15 cellular contexts compared by ENCODE assay signal in genomic region chr9:6631207-6631512, GRCh38. TPM values are rescaled to one million over a fixed set of nuclear protein-coding genes. Genes with fewer than 3 reads are reported as not detected.
DNase-seq lines count a peak whose midpoint lies in the region; ATAC-seq, FAIRE-seq and TF ChIP-seq lines count a peak whose summit lies in the region.
"Had no signal": no experiment of that assay in that cellular context is flagged by ENCODE, and none has a peak within 500 bp of the region (broad histone marks: within the 10 kb centered on the region; RNA-seq: fewer than 3 reads in every experiment).

No MANE protein-coding gene starts in this region.

- no peaks in the 10 kb centered on the region for H3K9me3 ChIP-seq in H1 (ENCODE audit: insufficient read depth in 2 of 2, low read depth in 1 of 2, low read length in 1 of 2)
- H3K9me3 ChIP-seq: tibial nerve had no signal

- ATAC-seq in GM18909 (IDR thresholded peaks at IDR 0.05; ENCODE audit: poor library complexity, unreplicated experiment) (peak; percentile 30), GM21423 (IDR thresholded peaks at IDR 0.05; ENCODE audit: unreplicated experiment) (peak; percentile 22), HG03045 (IDR thresholded peaks at IDR 0.05; ENCODE audit: unreplicated experiment) (peak; percentile 28), HG03520 (IDR thresholded peaks at IDR 0.05; ENCODE audit: unreplicated experiment) (no peak)
- ATAC-seq in activated CD8-positive, alpha-beta T cell treated with anti-CD3 and anti-CD28 coated beads, Interleukin-2, amount 10 ng/mL, durations not matched to agents 7 days and 5 days, result no peak

- no peak overlapping the region for H3K23ac ChIP-seq in H1 (ENCODE audit: insufficient read length)

- no peak overlapping the region for H4K8ac ChIP-seq in H1 (ENCODE audit: extremely low read depth, insufficient read depth, low read length)

- 97% methylated on average over 4 of the region's 4 CpGs; no CpG with 5 or more reads in 1 of the 2 experiments for WGBS in H1 (ENCODE audit: extremely low coverage in 1 of 2, insufficient coverage in 1 of 2, insufficient read length in 1 of 2, insufficient replicate concordance in 2 of 2, low coverage in 1 of 2, low lambda C conversion rate in 2 of 2, missing lambda C conversion rate in 1 of 2), 2 experiments

- DNase-seq in H1 (ENCODE audit: low read depth in 1 of 2, low spot score in 2 of 2) (no peak), SKM-1 (lab: John Stamatoyannopoulos, UW; ENCODE audit: unreplicated experiment) (no peak), RKO (ENCODE audit: low spot score) (no peak)
- no peak for DNase-seq in activated CD8-positive, alpha-beta T cell treated with anti-CD3 and anti-CD28 coated beads, Interleukin-2, amount 10 ng/mL, durations not matched to agents 7 days and 5 days
- DNase-seq: activated naive CD4-positive, alpha-beta T cell treated with anti-CD3 and anti-CD28 coated beads for 36 hours; GF-D8; NCI-H1417; NCI-H69; RPMI8226 had no signal

- H3K18ac ChIP-seq in H1 (ENCODE audit: extremely low read depth, low read length), result no peak overlapping the region

- peaks cover 4 to 9% of the 10 kb centered on the region in 2 experiments for H4K20me1 ChIP-seq in H1 (replicated peaks in 1 of 2; ENCODE audit: control insufficient read depth in 1 of 2, insufficient read depth in 2 of 2, low read length in 2 of 2)

- TF ChIP-seq EP300 in H1 (IDR thresholded peaks at IDR 0.05; ENCODE audit: borderline replicate concordance in 1 of 2, low read depth in 2 of 2, low read length in 2 of 2), result no peak

- CTCF ChIA-PET in H1 (lab: Charles Lee; ENCODE audit: partially characterized antibody), result interaction anchor here (0.6 to 1.1 kb wide), 2 partner anchors 10 to 73 kb away, joined by 3 read pairs; no protein-coding TSS in a partner anchor
- CTCF ChIA-PET in activated CD8-positive, alpha-beta T cell treated with anti-CD3 and anti-CD28 coated beads, Interleukin-2, amount 10 ng/mL, durations not matched to agents 7 days and 5 days (lab: Charles Lee), result no interaction called here

- peaks cover 2 to 9% (median 5%) of the 10 kb centered on the region in 4 experiments; a peak in 5 of 7 replicates for H3K4me1 ChIP-seq in H1 (replicated peaks in 1 of 4; ENCODE audit: control insufficient read depth in 3 of 4, insufficient read depth in 4 of 4, low read length in 3 of 4)
- H3K4me1 ChIP-seq: tibial nerve had no signal

- no peak overlapping the region for H3K4ac ChIP-seq in H1 (replicated peaks; ENCODE audit: insufficient read length, low read depth, low read length)

- no peak overlapping the region for H2AK5ac ChIP-seq in H1 (ENCODE audit: low read depth, low read length)

- H3K27me3 Mint-ChIP-seq in activated CD8-positive, alpha-beta T cell treated with anti-CD3 and anti-CD28 coated beads, Interleukin-2, amount 10 ng/mL, durations not matched to agents 7 days and 5 days (ENCODE audit: low read depth), result peaks cover 9% of the 10 kb centered on the region

- H3K27ac Mint-ChIP-seq in activated CD8-positive, alpha-beta T cell treated with anti-CD3 and anti-CD28 coated beads, Interleukin-2, amount 10 ng/mL, durations not matched to agents 7 days and 5 days, result no peak overlapping the region
- H3K27ac Mint-ChIP-seq: activated naive CD4-positive, alpha-beta T cell treated with anti-CD3 and anti-CD28 coated beads for 36 hours; progenitor cell of endocrine pancreas had no signal

- H2BK20ac ChIP-seq in H1 (ENCODE audit: low read length), result no peak overlapping the region

- H3K56ac ChIP-seq in H1 (replicated peaks; ENCODE audit: insufficient read length, low read depth, low read length), result no peak overlapping the region

- H3K9ac ChIP-seq in H1 (replicated peaks in 1 of 4; ENCODE audit: extremely low read depth in 1 of 4, low read depth in 3 of 4, low read length in 3 of 4), result no peak overlapping the region

- no peaks in the 10 kb centered on the region for H3K36me3 Mint-ChIP-seq in activated CD8-positive, alpha-beta T cell treated with anti-CD3 and anti-CD28 coated beads, Interleukin-2, amount 10 ng/mL, durations not matched to agents 7 days and 5 days (ENCODE audit: low read depth)

- no peak overlapping the region for H2AFZ ChIP-seq in H1 (ENCODE audit: low read length)

- H3K4me1 Mint-ChIP-seq in activated CD8-positive, alpha-beta T cell treated with anti-CD3 and anti-CD28 coated beads, Interleukin-2, amount 10 ng/mL, durations not matched to agents 7 days and 5 days (ENCODE audit: low read depth), result no peaks in the 10 kb centered on the region

- H3K27me3 ChIP-seq in H1 (replicated peaks in 1 of 4; ENCODE audit: control insufficient read depth in 3 of 4, extremely low read depth in 1 of 4, insufficient read depth in 3 of 4, low read length in 3 of 4), result no peaks in the 10 kb centered on the region
- H3K27me3 ChIP-seq: tibial nerve had no signal

- H3K14ac ChIP-seq in H1 (ENCODE audit: insufficient read length), result no peak overlapping the region

- no peak for FAIRE-seq in H1 (lab: Jason Lieb, UNC)

- no peak overlapping the region for H3K4me2 ChIP-seq in H1 (ENCODE audit: insufficient read depth in 1 of 2, low read depth in 2 of 2, low read length in 2 of 2)

- no peak for TF ChIP-seq CTCF in H1 (IDR thresholded peaks at IDR 0.05; ENCODE audit: control extremely low read depth in 1 of 3, insufficient read depth in 1 of 3, low read depth in 1 of 3, low read length in 3 of 3)

- H3K27ac ChIP-seq in H1 (ENCODE audit: low read depth, low read length), result 0 out of 2 replicates have a peak overlapping the region, but pooled peaks have one; percentile 9

- no peak for TF ChIP-seq POLR2A in H1 (IDR thresholded peaks at IDR 0.05; ENCODE audit: control extremely low read depth in 1 of 2, low read depth in 2 of 2, low read length in 2 of 2)

- H3K79me2 ChIP-seq in H1 (ENCODE audit: control insufficient read depth in 1 of 2, insufficient read depth in 2 of 2, low read length in 2 of 2), result peaks cover 0 to 71% of the 10 kb centered on the region in 2 experiments

- TF ChIP-seq RAD21 in H1 (IDR thresholded peaks at IDR 0.05 in 1 of 2, conservative IDR thresholded peaks at IDR 0.05 in 1 of 2; ENCODE audit: low read depth in 2 of 2, low read length in 2 of 2), result no peak

- no peak overlapping the region for H2BK12ac ChIP-seq in H1 (ENCODE audit: low read depth, low read length)

- H3K79me1 ChIP-seq in H1 (ENCODE audit: low read depth, low read length), result peaks cover 8% of the 10 kb centered on the region

- H3K9me3 Mint-ChIP-seq in activated CD8-positive, alpha-beta T cell treated with anti-CD3 and anti-CD28 coated beads, Interleukin-2, amount 10 ng/mL, durations not matched to agents 7 days and 5 days (ENCODE audit: insufficient read depth), result no peaks in the 10 kb centered on the region
- H3K9me3 Mint-ChIP-seq: activated naive CD4-positive, alpha-beta T cell treated with anti-CD3 and anti-CD28 coated beads for 36 hours had no signal

- H3K36me3 ChIP-seq in H1 (ENCODE audit: control insufficient read depth in 2 of 4, insufficient read depth in 4 of 4, low read length in 3 of 4), result no peaks in the 10 kb centered on the region; a peak in 1 of 8 replicates
- H3K36me3 ChIP-seq: tibial nerve had no signal

- no peak overlapping the region for H2BK5ac ChIP-seq in H1 (ENCODE audit: low read depth, low read length)

- H2BK15ac ChIP-seq in H1 (ENCODE audit: low read length), result no peak overlapping the region

- no peaks in the 10 kb centered on the region for H3K23me2 ChIP-seq in H1 (ENCODE audit: low read depth, low read length)

- no peak overlapping the region for H2BK120ac ChIP-seq in H1 (replicated peaks; ENCODE audit: low read depth, low read length)

- H3K4me3 ChIP-seq in H1 (ENCODE audit: extremely low read depth in 1 of 4, insufficient read depth in 2 of 4, low read depth in 3 of 4, low read length in 4 of 4), result no peak overlapping the region
- H3K4me3 ChIP-seq: tibial nerve had no signal

- no peak overlapping the region for H4K5ac ChIP-seq in H1 (ENCODE audit: insufficient read length, low read depth, low read length)

- no peak overlapping the region for H3K4me3 Mint-ChIP-seq in activated CD8-positive, alpha-beta T cell treated with anti-CD3 and anti-CD28 coated beads, Interleukin-2, amount 10 ng/mL, durations not matched to agents 7 days and 5 days
- H3K4me3 Mint-ChIP-seq: activated naive CD4-positive, alpha-beta T cell treated with anti-CD3 and anti-CD28 coated beads for 36 hours had no signal

- POLR2A ChIA-PET in H1 (lab: Charles Lee; ENCODE audit: partially characterized antibody), result interaction anchor here (0.6 to 1.4 kb wide), 3 partner anchors 9 to 324 kb away, joined by 3 to 6 read pairs (median 4); no protein-coding TSS in a partner anchor
- POLR2A ChIA-PET in activated CD8-positive, alpha-beta T cell treated with anti-CD3 and anti-CD28 coated beads, Interleukin-2, amount 10 ng/mL, durations not matched to agents 7 days and 5 days (lab: Charles Lee), result no interaction called here

- H4K91ac ChIP-seq in H1 (replicated peaks; ENCODE audit: insufficient read length, low read length), result no peak overlapping the region

TF ChIP-seq in H1, 55 proteins besides CTCF, POLR2A, EP300 and RAD21 (continues in another document):
- TF ChIP-seq JUN (IDR thresholded peaks at IDR 0.05; ENCODE audit: low read depth, low read length) (no peak), JUND (IDR thresholded peaks at IDR 0.05; ENCODE audit: low read length) (no peak)

RNA-seq across cellular contexts. Expression of gene GLDC, which starts 14.4 kb away (rescaled TPM):
- total RNA-seq in H1 (2021; fragmentation: NEBNext Ultra II Directional; extraction: Animal tissue kit (Norgen Biotek cat#: 25700)), result 89.9 and 101 TPM in 2 replicates
- polyA plus RNA-seq in H1 (2011; rRNA removed), result 44.9 and 48.8 TPM in 2 replicates
- polyA plus RNA-seq in H1 (2011; cell fraction: cytosol; rRNA removed), result 57.9 TPM
- polyA plus RNA-seq in H1 (2011; cell fraction: nucleus; rRNA removed), result 196 TPM
- 72.3 to 99.1 TPM (median 81.2 TPM) in 4 replicates for polyA plus RNA-seq in H1 (2012, experiment 1 of 2)
- polyA plus RNA-seq in H1 (2012, experiment 2 of 2), result 26.6 TPM
- polyA plus RNA-seq in H1 (2013, experiment 1 of 2), result 140 TPM
- 134 TPM for polyA plus RNA-seq in H1 (2013, experiment 2 of 2)
- 132 and 150 TPM in 2 replicates for polyA minus RNA-seq in H1 (2011; rRNA and poly(A)+ RNA removed)
- polyA minus RNA-seq in H1 (2011; cell fraction: cytosol; rRNA and poly(A)+ RNA removed), result 40.8 TPM
- 84.3 TPM for polyA minus RNA-seq in H1 (2011; cell fraction: nucleus; rRNA and poly(A)+ RNA removed)
- under 1 TPM; 0.34 to 0.58 TPM for total RNA-seq in activated CD8-positive, alpha-beta T cell treated with anti-CD3 and anti-CD28 coated beads, Interleukin-2, amount 10 ng/mL, durations not matched to agents 7 days and 5 days

Comparison
In these comparisons a context has a peak if more than half of its experiments do, and no peak if none do; other contexts are left out.
1. ATAC-seq: peak in GM18909 (single experiment), GM21423 (single experiment) and HG03045 (single experiment); none in HG03520 (single experiment) and activated CD8-positive, alpha-beta T cell treated with anti-CD3 and anti-CD28 coated beads, Interleukin-2, amount 10 ng/mL, durations not matched to agents 7 days and 5 days (single experiment).
2. RNA of gene GLDC, which starts 14.4 kb away (total RNA-seq): 89.9 to 101 TPM in H1; 0.34 to 0.58 TPM in activated CD8-positive, alpha-beta T cell treated with anti-CD3 and anti-CD28 coated beads, Interleukin-2, amount 10 ng/mL, durations not matched to agents 7 days and 5 days; every median in the first group is over 10 times any median in the second.